Comparison of ENCODE assay signal across 9 cellular contexts in genomic region chr10:116848912-116849270, GRCh38. TPM values are rescaled to one million over a fixed set of nuclear protein-coding genes. Genes with fewer than 3 reads are reported as not detected.
DNase-seq lines count a peak whose midpoint lies in the region; ATAC-seq, FAIRE-seq and TF ChIP-seq lines count a peak whose summit lies in the region.
"Had no signal": no experiment of that assay in that cellular context is flagged by ENCODE, and none has a peak within 500 bp of the region (broad histone marks: within the 10 kb centered on the region; RNA-seq: fewer than 3 reads in every experiment).

No MANE protein-coding gene starts in this region.

- H2AFZ ChIP-seq in OCI-LY3 (ENCODE audit: low read depth, low read length) (peak overlapping the region; percentile 68), osteoblast (ENCODE audit: low read length) (peak overlapping the region; percentile 95)

- H3K4me2 ChIP-seq in OCI-LY3 (ENCODE audit: low read length) (peak overlapping the region; percentile 83), osteoblast (ENCODE audit: insufficient read depth, low read length) (peak overlapping the region; percentile 93)

- H3K9me3 ChIP-seq in CD4-positive, alpha-beta memory T cell (ENCODE audit: control insufficient read depth in 1 of 2, low read length in 2 of 2) = no peaks in the 10 kb centered on the region
- peaks cover 4% of the 10 kb centered on the region; the same call in 1 of the 2 replicates for H3K9me3 ChIP-seq in OCI-LY3 (ENCODE audit: insufficient read depth, low read length)
- H3K9me3 ChIP-seq in esophagus squamous epithelium = no peaks in the 10 kb centered on the region
- no peaks in the 10 kb centered on the region for H3K9me3 ChIP-seq in osteoblast (ENCODE audit: low read depth, low read length)

- no peak for ATAC-seq in HG03025 (IDR thresholded peaks at IDR 0.05; ENCODE audit: low FRiP score, unreplicated experiment)
- ATAC-seq: activated CD8-positive, alpha-beta memory T cell treated with anti-CD3 and anti-CD28 coated beads, Interleukin-2, amount 10 ng/mL, durations not matched to agents 7 days and 5 days had no signal

- no peak for TF ChIP-seq POLR2A in esophagus squamous epithelium (IDR thresholded peaks at IDR 0.05)
- no peak for TF ChIP-seq POLR2A in H54 (IDR thresholded peaks at IDR 0.05; ENCODE audit: low read depth, low read length)

- H3K9me3 Mint-ChIP-seq in CD4-positive, alpha-beta memory T cell = peaks cover 0 to 2% (median 0%) of the 10 kb centered on the region in 8 donors

- H3K79me2 ChIP-seq in OCI-LY3 (ENCODE audit: low read length) (peaks cover 6% of the 10 kb centered on the region; the same call in 1 of the 2 replicates), osteoblast (ENCODE audit: insufficient read depth, low read length) (no peaks in the 10 kb centered on the region)

- no peaks in the 10 kb centered on the region for H3K27me3 ChIP-seq in CD4-positive, alpha-beta memory T cell (ENCODE audit: insufficient read depth, low read length)
- H3K27me3 ChIP-seq in OCI-LY3 (ENCODE audit: low read depth, low read length) (no peaks in the 10 kb centered on the region), esophagus squamous epithelium (peaks cover 0 to 27% (median 0%) of the 10 kb centered on the region in 4 donors), osteoblast (ENCODE audit: insufficient read depth, low read length) (peaks cover 9% of the 10 kb centered on the region)

- peak overlapping the region in 3 of 7 donors; percentile 31 to 71 (median 32) for H3K27ac Mint-ChIP-seq in CD4-positive, alpha-beta memory T cell
- H3K27ac Mint-ChIP-seq: activated CD8-positive, alpha-beta memory T cell treated with anti-CD3 and anti-CD28 coated beads, Interleukin-2, amount 10 ng/mL, durations not matched to agents 7 days and 5 days had no signal

- peak overlapping the region; percentile 87 for H3K9ac ChIP-seq in OCI-LY3 (ENCODE audit: low read length)

- H3K27me3 Mint-ChIP-seq in CD4-positive, alpha-beta memory T cell = peaks cover 31 to 35% of the 10 kb centered on the region in 2 donors

- CTCF ChIA-PET in CD4-positive, alpha-beta memory T cell (lab: Charles Lee; ENCODE audit: partially characterized antibody) = no interaction called here

- POLR2A ChIA-PET in CD4-positive, alpha-beta memory T cell (lab: Charles Lee; ENCODE audit: partially characterized antibody) = no interaction called here

- WGBS in esophagus squamous epithelium, 2 donors = 0 to 1% methylated on average over 9 to 12 of the region's 25 CpGs

- no peaks in the 10 kb centered on the region for H3K36me3 ChIP-seq in CD4-positive, alpha-beta memory T cell (ENCODE audit: insufficient read depth, low read length)
- peaks cover 2% of the 10 kb centered on the region for H3K36me3 ChIP-seq in OCI-LY3 (replicated peaks; ENCODE audit: low read depth, low read length)
- H3K36me3 ChIP-seq in esophagus squamous epithelium = no peaks in the 10 kb centered on the region
- no peaks in the 10 kb centered on the region for H3K36me3 ChIP-seq in osteoblast (ENCODE audit: insufficient read depth, low read length)

- H3K27ac ChIP-seq in CD4-positive, alpha-beta memory T cell (ENCODE audit: low read depth, low read length) = peak overlapping the region; percentile 20
- peak overlapping the region; percentile 79 for H3K27ac ChIP-seq in OCI-LY3 (ENCODE audit: low read length)
- peak overlapping the region; percentile 7 to 71 (median 66) for H3K27ac ChIP-seq in esophagus squamous epithelium
- H3K27ac ChIP-seq in osteoblast (ENCODE audit: low read depth, low read length) = no peak overlapping the region

- H3K4me3 Mint-ChIP-seq in CD4-positive, alpha-beta memory T cell = peak overlapping the region; percentile 5 to 84 (median 68)
- H3K4me3 Mint-ChIP-seq: activated CD8-positive, alpha-beta memory T cell treated with anti-CD3 and anti-CD28 coated beads, Interleukin-2, amount 10 ng/mL, durations not matched to agents 7 days and 5 days had no signal

- no peaks in the 10 kb centered on the region for H3K36me3 Mint-ChIP-seq in CD4-positive, alpha-beta memory T cell
- H3K36me3 Mint-ChIP-seq: activated CD8-positive, alpha-beta memory T cell treated with anti-CD3 and anti-CD28 coated beads, Interleukin-2, amount 10 ng/mL, durations not matched to agents 7 days and 5 days had no signal

- DNase-seq in CD4-positive, alpha-beta memory T cell = no peak
- no peak for DNase-seq in esophagus squamous epithelium (lab: John Stamatoyannopoulos, UW)
- no peak for DNase-seq in osteoblast (ENCODE audit: insufficient read length, low spot score, missing footprints)
- no peak for DNase-seq in H54 (ENCODE audit: insufficient read length, low spot score)
- DNase-seq in GM10266 (ENCODE audit: extremely low spot score) = no peak
- DNase-seq in NCI-H1436 treated with DMSO at 0.1 percent for 48 hours (lab: John Stamatoyannopoulos, UW) = no peak
- DNase-seq: activated CD8-positive, alpha-beta memory T cell treated with anti-CD3 and anti-CD28 coated beads, Interleukin-2, amount 10 ng/mL, durations not matched to agents 7 days and 5 days had no signal

- intact Hi-C loops in CD4-positive, alpha-beta memory T cell (cut with micrococcal nuclease) = no loop called here
- intact Hi-C loops in esophagus squamous epithelium (cut with DNase I) = no loop called here

- peaks cover 9% of the 10 kb centered on the region for H3K4me1 ChIP-seq in CD4-positive, alpha-beta memory T cell (ENCODE audit: insufficient read depth, low read length)
- peaks cover 30% of the 10 kb centered on the region for H3K4me1 ChIP-seq in OCI-LY3 (ENCODE audit: low read length)
- peaks cover 0 to 26% (median 4%) of the 10 kb centered on the region in 3 donors for H3K4me1 ChIP-seq in esophagus squamous epithelium
- H3K4me1 ChIP-seq in osteoblast (ENCODE audit: insufficient read depth, low read length) = peaks cover 10% of the 10 kb centered on the region

- TF ChIP-seq CTCF in OCI-LY3 (IDR thresholded peaks at IDR 0.05; ENCODE audit: low read depth, low read length) (no peak), esophagus squamous epithelium (IDR thresholded peaks at IDR 0.05) (no peak), osteoblast (IDR thresholded peaks at IDR 0.05; ENCODE audit: extremely low read depth, low read depth, low read length) (no peak), GM10266 (IDR thresholded peaks at IDR 0.05; ENCODE audit: control insufficient read depth, insufficient read depth, low read depth, missing control alignments) (no peak)

- H3K4me1 Mint-ChIP-seq in CD4-positive, alpha-beta memory T cell = peaks cover 0 to 18% (median 11%) of the 10 kb centered on the region in 4 donors
- H3K4me1 Mint-ChIP-seq: activated CD8-positive, alpha-beta memory T cell treated with anti-CD3 and anti-CD28 coated beads, Interleukin-2, amount 10 ng/mL, durations not matched to agents 7 days and 5 days had no signal

- no peak for FAIRE-seq in H54 (lab: Jason Lieb, UNC)

- peak overlapping the region; percentile 38 to 43 for H3K4me3 ChIP-seq in CD4-positive, alpha-beta memory T cell (ENCODE audit: low read length in 2 of 2)
- H3K4me3 ChIP-seq in OCI-LY3 (ENCODE audit: low read length) (peak overlapping the region; percentile 97), esophagus squamous epithelium (peak overlapping the region; percentile 46 to 77 (median 68)), osteoblast (ENCODE audit: insufficient read depth, low read length) (peak overlapping the region; percentile 79)

- H4K20me1 ChIP-seq in OCI-LY3 (ENCODE audit: insufficient read depth, low read length) (0 out of 2 replicates have a peak, but pooled peaks cover 4% of the 10 kb centered on the region), osteoblast (ENCODE audit: insufficient read depth, low read length) (no peaks in the 10 kb centered on the region)

RNA-seq across cellular contexts. Expression of gene ENO4, which starts 0.4 kb away (rescaled TPM):
- not detected for total RNA-seq in CD4-positive, alpha-beta memory T cell
- not detected for polyA plus RNA-seq in CD4-positive, alpha-beta memory T cell
- under 1 TPM in 2 of 4 donors, not detected in 2; 0.19 to 0.64 TPM for total RNA-seq in esophagus squamous epithelium
- 0.29 and 0.36 TPM in 2 replicates for total RNA-seq in osteoblast
- total RNA-seq: activated CD8-positive, alpha-beta memory T cell treated with anti-CD3 and anti-CD28 coated beads, Interleukin-2, amount 10 ng/mL, durations not matched to agents 7 days and 5 days had no signal

Comparison
In these comparisons a context has a peak if more than half of its experiments do, and no peak if none do; other contexts are left out.
1. H3K4me3 ChIP-seq: peak in every context shown above with its lines; median percentile 97 in OCI-LY3; 79 in osteoblast; 68 in esophagus squamous epithelium; 40 in CD4-positive, alpha-beta memory T cell.